Comparison of ENCODE assay signal across 2 cellular contexts in the genomic region with DNA sequence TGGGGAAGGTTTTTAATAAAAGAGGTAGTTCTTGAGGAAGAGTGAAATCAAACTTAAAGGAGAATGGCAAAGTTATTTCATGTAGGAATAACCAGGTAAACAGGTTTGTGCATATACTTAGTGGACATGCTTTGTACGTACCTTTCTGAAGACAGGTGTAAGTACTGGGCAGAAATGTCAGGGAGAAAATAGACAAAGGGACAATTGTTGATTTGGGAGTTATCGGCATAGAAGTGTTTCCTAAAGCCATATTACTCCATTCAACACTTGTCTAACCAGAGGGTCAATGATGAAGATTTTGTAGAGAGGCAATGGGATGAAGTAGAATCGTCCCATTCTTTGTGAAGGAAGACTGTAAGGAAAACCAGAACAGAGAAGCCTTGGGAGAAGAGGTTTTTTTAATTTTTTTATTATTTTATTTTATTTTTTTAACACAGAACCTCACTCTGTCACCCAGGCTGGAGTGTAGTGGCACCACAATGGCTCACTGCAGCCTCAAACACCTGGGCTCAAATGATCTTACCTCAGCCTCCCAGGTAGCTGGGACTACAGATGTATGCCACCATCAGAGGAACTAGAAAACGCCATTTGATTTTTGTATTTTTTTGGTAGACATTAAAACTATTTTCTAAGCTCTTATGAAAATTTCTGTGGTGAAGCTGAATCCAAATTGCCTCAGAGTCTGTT.
TF ChIP-seq lines count a peak whose summit lies in the region.

No MANE protein-coding gene starts in this region.

TF ChIP-seq in GM23338, 12 proteins besides CTCF, POLR2A, EP300 and RAD21:
- TF ChIP-seq JUNB (IDR thresholded peaks at IDR 0.05; ENCODE audit: unreplicated experiment) = no peak
- no peak for TF ChIP-seq ZNF331 (CRISPR knock-in tag; IDR thresholded peaks at IDR 0.05; ENCODE audit: low read depth)
- no peak for TF ChIP-seq CREB1 (CRISPR knock-in tag; IDR thresholded peaks at IDR 0.05; ENCODE audit: low read depth)
- TF ChIP-seq STAT1 (IDR thresholded peaks at IDR 0.05; ENCODE audit: unreplicated experiment) = no peak
- no peak for TF ChIP-seq ZNF114 (CRISPR knock-in tag; IDR thresholded peaks at IDR 0.05)
- TF ChIP-seq POLR2AphosphoS5 (IDR thresholded peaks at IDR 0.05; ENCODE audit: low read depth) = no peak
- TF ChIP-seq, protein P1, sequence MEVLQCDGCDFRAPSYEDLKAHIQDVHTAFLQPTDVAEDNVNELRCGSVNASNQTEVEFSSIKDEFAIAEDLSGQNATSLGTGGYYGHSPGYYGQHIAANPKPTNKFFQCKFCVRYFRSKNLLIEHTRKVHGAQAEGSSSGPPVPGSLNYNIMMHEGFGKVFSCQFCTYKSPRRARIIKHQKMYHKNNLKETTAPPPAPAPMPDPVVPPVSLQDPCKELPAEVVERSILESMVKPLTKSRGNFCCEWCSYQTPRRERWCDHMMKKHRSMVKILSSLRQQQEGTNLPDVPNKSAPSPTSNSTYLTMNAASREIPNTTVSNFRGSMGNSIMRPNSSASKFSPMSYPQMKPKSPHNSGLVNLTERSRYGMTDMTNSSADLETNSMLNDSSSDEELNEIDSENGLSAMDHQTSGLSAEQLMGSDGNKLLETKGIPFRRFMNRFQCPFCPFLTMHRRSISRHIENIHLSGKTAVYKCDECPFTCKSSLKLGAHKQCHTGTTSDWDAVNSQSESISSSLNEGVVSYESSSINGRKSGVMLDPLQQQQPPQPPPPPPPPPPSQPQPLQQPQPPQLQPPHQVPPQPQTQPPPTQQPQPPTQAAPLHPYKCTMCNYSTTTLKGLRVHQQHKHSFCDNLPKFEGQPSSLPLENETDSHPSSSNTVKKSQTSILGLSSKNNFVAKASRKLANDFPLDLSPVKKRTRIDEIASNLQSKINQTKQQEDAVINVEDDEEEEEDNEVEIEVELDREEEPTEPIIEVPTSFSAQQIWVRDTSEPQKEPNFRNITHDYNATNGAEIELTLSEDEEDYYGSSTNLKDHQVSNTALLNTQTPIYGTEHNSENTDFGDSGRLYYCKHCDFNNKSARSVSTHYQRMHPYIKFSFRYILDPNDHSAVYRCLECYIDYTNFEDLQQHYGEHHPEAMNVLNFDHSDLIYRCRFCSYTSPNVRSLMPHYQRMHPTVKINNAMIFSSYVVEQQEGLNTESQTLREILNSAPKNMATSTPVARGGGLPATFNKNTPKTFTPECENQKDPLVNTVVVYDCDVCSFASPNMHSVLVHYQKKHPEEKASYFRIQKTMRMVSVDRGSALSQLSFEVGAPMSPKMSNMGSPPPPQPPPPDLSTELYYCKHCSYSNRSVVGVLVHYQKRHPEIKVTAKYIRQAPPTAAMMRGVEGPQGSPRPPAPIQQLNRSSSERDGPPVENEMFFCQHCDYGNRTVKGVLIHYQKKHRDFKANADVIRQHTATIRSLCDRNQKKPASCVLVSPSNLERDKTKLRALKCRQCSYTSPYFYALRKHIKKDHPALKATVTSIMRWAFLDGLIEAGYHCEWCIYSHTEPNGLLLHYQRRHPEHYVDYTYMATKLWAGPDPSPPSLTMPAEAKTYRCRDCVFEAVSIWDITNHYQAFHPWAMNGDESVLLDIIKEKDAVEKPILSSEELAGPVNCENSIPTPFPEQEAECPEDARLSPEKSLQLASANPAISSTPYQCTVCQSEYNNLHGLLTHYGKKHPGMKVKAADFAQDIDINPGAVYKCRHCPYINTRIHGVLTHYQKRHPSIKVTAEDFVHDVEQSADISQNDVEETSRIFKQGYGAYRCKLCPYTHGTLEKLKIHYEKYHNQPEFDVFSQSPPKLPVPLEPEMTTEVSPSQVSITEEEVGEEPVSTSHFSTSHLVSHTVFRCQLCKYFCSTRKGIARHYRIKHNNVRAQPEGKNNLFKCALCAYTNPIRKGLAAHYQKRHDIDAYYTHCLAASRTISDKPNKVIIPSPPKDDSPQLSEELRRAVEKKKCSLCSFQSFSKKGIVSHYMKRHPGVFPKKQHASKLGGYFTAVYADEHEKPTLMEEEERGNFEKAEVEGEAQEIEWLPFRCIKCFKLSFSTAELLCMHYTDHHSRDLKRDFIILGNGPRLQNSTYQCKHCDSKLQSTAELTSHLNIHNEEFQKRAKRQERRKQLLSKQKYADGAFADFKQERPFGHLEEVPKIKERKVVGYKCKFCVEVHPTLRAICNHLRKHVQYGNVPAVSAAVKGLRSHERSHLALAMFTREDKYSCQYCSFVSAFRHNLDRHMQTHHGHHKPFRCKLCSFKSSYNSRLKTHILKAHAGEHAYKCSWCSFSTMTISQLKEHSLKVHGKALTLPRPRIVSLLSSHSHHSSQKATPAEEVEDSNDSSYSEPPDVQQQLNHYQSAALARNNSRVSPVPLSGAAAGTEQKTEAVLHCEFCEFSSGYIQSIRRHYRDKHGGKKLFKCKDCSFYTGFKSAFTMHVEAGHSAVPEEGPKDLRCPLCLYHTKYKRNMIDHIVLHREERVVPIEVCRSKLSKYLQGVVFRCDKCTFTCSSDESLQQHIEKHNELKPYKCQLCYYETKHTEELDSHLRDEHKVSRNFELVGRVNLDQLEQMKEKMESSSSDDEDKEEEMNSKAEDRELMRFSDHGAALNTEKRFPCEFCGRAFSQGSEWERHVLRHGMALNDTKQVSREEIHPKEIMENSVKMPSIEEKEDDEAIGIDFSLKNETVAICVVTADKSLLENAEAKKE (CRISPR knock-in tag; IDR thresholded peaks at IDR 0.05) = no peak
- TF ChIP-seq EZH2 (IDR thresholded peaks at IDR 0.05; ENCODE audit: low read depth, unreplicated experiment) = no peak
- no peak for TF ChIP-seq NANOG (IDR thresholded peaks at IDR 0.05; ENCODE audit: borderline replicate concordance)

TF ChIP-seq in GM12878, 131 proteins besides CTCF, POLR2A, EP300 and RAD21:
- TF ChIP-seq MYC (IDR thresholded peaks at IDR 0.05; ENCODE audit: insufficient read depth, insufficient read length, insufficient replicate concordance, low read length, severe bottlenecking) = no peak
- TF ChIP-seq FOS (IDR thresholded peaks at IDR 0.05; ENCODE audit: borderline replicate concordance, extremely low read depth, insufficient read length) = no peak
- TF ChIP-seq EED (IDR thresholded peaks at IDR 0.05; ENCODE audit: low read depth) = no peak
- no peak for TF ChIP-seq NR2C2 (IDR thresholded peaks at IDR 0.05; ENCODE audit: borderline replicate concordance, control insufficient read depth, insufficient read length, low read depth)
- TF ChIP-seq RBBP5 (conservative IDR thresholded peaks at IDR 0.05) = no peak
- TF ChIP-seq CHD1 (IDR thresholded peaks at IDR 0.05; ENCODE audit: low read depth, low read length) = no peak
- no peak for TF ChIP-seq MYB (IDR thresholded peaks at IDR 0.05; ENCODE audit: borderline replicate concordance, low read depth, low read length)
- TF ChIP-seq ZNF24 (IDR thresholded peaks at IDR 0.05) = no peak
- TF ChIP-seq SIX5 (IDR thresholded peaks at IDR 0.05; ENCODE audit: low read depth, low read length, severe bottlenecking) = no peak
- TF ChIP-seq IKZF2 (IDR thresholded peaks at IDR 0.05) = no peak
- TF ChIP-seq ZNF274 (IDR thresholded peaks at IDR 0.05; ENCODE audit: insufficient read depth, insufficient read length) = no peak
- no peak for TF ChIP-seq EGR1 (IDR thresholded peaks at IDR 0.05; ENCODE audit: borderline replicate concordance in 1 of 2, low read depth in 2 of 2, low read length in 2 of 2)
